ENCODE assay signal across 9 cellular contexts in the genomic region with DNA sequence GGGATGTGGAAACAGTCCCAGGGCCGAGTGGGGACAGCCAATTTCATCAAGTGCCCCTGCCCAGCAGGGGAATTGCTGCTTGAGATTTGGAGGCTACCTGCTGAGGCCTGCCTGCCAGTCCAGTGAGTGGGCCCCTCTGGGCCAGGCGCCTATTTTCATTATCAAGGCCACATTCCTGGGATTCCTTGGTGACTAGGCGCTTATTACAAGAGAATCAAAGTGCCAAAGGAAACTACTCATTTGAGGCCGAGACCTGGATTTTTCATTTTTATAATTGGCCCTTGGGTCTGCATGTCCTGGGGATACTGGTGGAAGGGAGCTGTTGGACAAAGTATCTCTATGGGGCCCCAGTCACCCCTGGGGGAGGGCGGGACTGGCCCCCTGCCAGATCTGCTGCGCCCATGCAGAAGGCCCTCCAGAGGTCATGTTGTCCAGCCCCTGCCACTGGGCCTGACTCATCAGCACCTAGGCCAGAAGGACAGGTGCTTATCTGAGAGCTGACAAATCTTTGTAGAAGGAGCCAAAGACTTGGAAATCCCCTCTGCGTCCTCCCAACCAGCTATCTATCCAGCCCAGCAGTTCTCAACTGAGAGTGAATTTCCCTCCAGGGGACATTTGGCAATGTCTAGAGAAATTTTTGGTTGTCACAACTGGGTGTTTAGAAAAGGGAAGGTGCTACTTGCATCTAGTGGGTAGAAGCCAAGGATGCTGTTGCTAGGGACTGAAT. TPM values are rescaled to one million over a fixed set of nuclear protein-coding genes. Genes with fewer than 3 reads are reported as not detected.
A peak's percentile ranks its signal among the peaks of the same experiment; 100 is the strongest.
DNase-seq lines count a peak whose midpoint lies in the region; ATAC-seq, FAIRE-seq and TF ChIP-seq lines count a peak whose summit lies in the region.
"Had no signal": no experiment of that assay in that cellular context is flagged by ENCODE, and none has a peak within 500 bp of the region (broad histone marks: within the 10 kb centered on the region; RNA-seq: fewer than 3 reads in every experiment).

No MANE protein-coding gene starts in this region.

- CTCF ChIA-PET in MCF 10A (lab: Yijun Ruan, JAX), result interaction anchor here (0.7 to 1.5 kb wide), 7 partner anchors 10 to 1472 kb away, joined by 3 to 5 read pairs (median 4); no protein-coding TSS in a partner anchor
- CTCF ChIA-PET in CD4-positive, alpha-beta memory T cell (lab: Charles Lee; ENCODE audit: partially characterized antibody), result interaction anchor here (2.0 kb wide), 1 partner anchor 33 kb away, joined by 4 read pairs; no protein-coding TSS in a partner anchor

- FAIRE-seq in GM19239 (lab: Jason Lieb, UNC), result no peak
- FAIRE-seq: colon had no signal

- intact Hi-C loops in MCF 10A (cut with micrococcal nuclease), result no loop called here
- intact Hi-C loops in CD4-positive, alpha-beta memory T cell (cut with micrococcal nuclease), result no loop called here

- TF ChIP-seq CTCF in GM12865 (IDR thresholded peaks at IDR 0.05; ENCODE audit: insufficient read depth, low read depth, low read length, missing control alignments) (no peak), MCF 10A (IDR thresholded peaks at IDR 0.05; ENCODE audit: unreplicated experiment) (no peak), mesothelial cell of epicardium (IDR thresholded peaks at IDR 0.05; ENCODE audit: unreplicated experiment) (no peak), tibial nerve (IDR thresholded peaks at IDR 0.05) (no peak)

- no TSS peak for BruUV-seq in MCF 10A (replicated peaks; lab: Mats Ljungman, UMichigan)

- no peaks in the 10 kb centered on the region for H3K9me3 ChIP-seq in tibial nerve
- H3K9me3 ChIP-seq in CD4-positive, alpha-beta memory T cell (ENCODE audit: control insufficient read depth in 1 of 2, low read length in 2 of 2), result no peaks in the 10 kb centered on the region

- H3K27me3 ChIP-seq in tibial nerve, result no peaks in the 10 kb centered on the region
- no peaks in the 10 kb centered on the region for H3K27me3 ChIP-seq in CD4-positive, alpha-beta memory T cell (ENCODE audit: insufficient read depth, low read length)

- H3K4me1 ChIP-seq in tibial nerve, result peaks cover 0 to 10% (median 0%) of the 10 kb centered on the region in 4 donors
- no peaks in the 10 kb centered on the region for H3K4me1 ChIP-seq in CD4-positive, alpha-beta memory T cell (ENCODE audit: insufficient read depth, low read length)

- DNase-seq in GM12865 (ENCODE audit: low read depth), result peak; percentile 70
- DNase-seq in MCF 10A (ENCODE audit: unreplicated experiment), result peak; percentile 95
- peak in 1 of 2 experiments; percentile 65 for DNase-seq in mesothelial cell of epicardium (ENCODE audit: low spot score in 2 of 2, unreplicated experiment in 2 of 2)
- no peak for DNase-seq in stimulated activated CD4-positive, alpha-beta T cell treated with anti-CD3 and anti-CD28 coated beads, Interleukin-4, amount 100 ng/mL, for 4 hours
- DNase-seq in GM19239 (ENCODE audit: insufficient read length, low spot score), result no peak
- DNase-seq in tibial nerve (ENCODE audit: low spot score in 2 of 2), result no peak
- no peak for DNase-seq in CD4-positive, alpha-beta memory T cell

- H3K36me3 ChIP-seq in tibial nerve, result no peaks in the 10 kb centered on the region
- no peaks in the 10 kb centered on the region for H3K36me3 ChIP-seq in CD4-positive, alpha-beta memory T cell (ENCODE audit: insufficient read depth, low read length)

- WGBS in tibial nerve, 2 donors, result 30 to 52% methylated on average over 7 of the region's 7 CpGs

- TF ChIP-seq POLR2A in tibial nerve (IDR thresholded peaks at IDR 0.05), result no peak

- TF ChIP-seq EP300 in tibial nerve (IDR thresholded peaks at IDR 0.05), result no peak

- H3K27me3 Mint-ChIP-seq in MCF 10A (ENCODE audit: insufficient read depth, unreplicated experiment) (no peaks in the 10 kb centered on the region), mesothelial cell of epicardium (ENCODE audit: low read depth) (no peaks in the 10 kb centered on the region)
- H3K27me3 Mint-ChIP-seq in CD4-positive, alpha-beta memory T cell, result peaks cover 0 to 2% of the 10 kb centered on the region in 2 donors

- POLR2A ChIA-PET in MCF 10A (lab: Yijun Ruan, JAX), result interaction anchor here (0.6 to 1.2 kb wide), 3 partner anchors 10 to 1663 kb away, joined by 3 to 4 read pairs (median 4); no protein-coding TSS in a partner anchor
- POLR2A ChIA-PET in CD4-positive, alpha-beta memory T cell (lab: Charles Lee; ENCODE audit: partially characterized antibody), result no interaction called here

- H3K27ac ChIP-seq in tibial nerve, result no peak overlapping the region
- H3K27ac ChIP-seq in CD4-positive, alpha-beta memory T cell (ENCODE audit: low read depth, low read length), result no peak overlapping the region

- H3K36me3 Mint-ChIP-seq in MCF 10A (ENCODE audit: insufficient read depth, unreplicated experiment), result no peaks in the 10 kb centered on the region
- no peaks in the 10 kb centered on the region for H3K36me3 Mint-ChIP-seq in mesothelial cell of epicardium
- no peaks in the 10 kb centered on the region for H3K36me3 Mint-ChIP-seq in CD4-positive, alpha-beta memory T cell

- H3K4me3 ChIP-seq in GM12865 (ENCODE audit: low read depth, low read length), result no peak overlapping the region
- no peak overlapping the region for H3K4me3 ChIP-seq in tibial nerve
- H3K4me3 ChIP-seq in CD4-positive, alpha-beta memory T cell (ENCODE audit: low read length in 2 of 2), result no peak overlapping the region

- H3K4me1 Mint-ChIP-seq in MCF 10A (ENCODE audit: insufficient read depth, unreplicated experiment), result peaks cover 6% of the 10 kb centered on the region
- H3K4me1 Mint-ChIP-seq in mesothelial cell of epicardium, result peaks cover 27% of the 10 kb centered on the region
- H3K4me1 Mint-ChIP-seq in CD4-positive, alpha-beta memory T cell, result no peaks in the 10 kb centered on the region

- H3K27ac Mint-ChIP-seq in MCF 10A (ENCODE audit: low read depth, unreplicated experiment) (peak overlapping the region; percentile 74), mesothelial cell of epicardium (peak overlapping the region; percentile 92)
- H3K27ac Mint-ChIP-seq in CD4-positive, alpha-beta memory T cell, result no peak overlapping the region

- H3K9me3 Mint-ChIP-seq in MCF 10A (ENCODE audit: unreplicated experiment) (no peaks in the 10 kb centered on the region), mesothelial cell of epicardium (no peaks in the 10 kb centered on the region)
- no peaks in the 10 kb centered on the region for H3K9me3 Mint-ChIP-seq in CD4-positive, alpha-beta memory T cell

- H3K4me3 Mint-ChIP-seq in MCF 10A (ENCODE audit: unreplicated experiment) (no peak overlapping the region), mesothelial cell of epicardium (no peak overlapping the region)
- H3K4me3 Mint-ChIP-seq in CD4-positive, alpha-beta memory T cell, result no peak overlapping the region

- ATAC-seq in HG03439 (IDR thresholded peaks at IDR 0.05; ENCODE audit: unreplicated experiment), result peak; percentile 47

RNA-seq across cellular contexts. Expression of a gene that starts 45.6 kb away (rescaled TPM):
- total RNA-seq in MCF 10A (2022), result not detected in 2 replicates
- not detected in 3 replicates for total RNA-seq in mesothelial cell of epicardium
- under 1 TPM in 1 of 4 donors, not detected in 3; 0.44 TPM for total RNA-seq in tibial nerve
- total RNA-seq in CD4-positive, alpha-beta memory T cell, result not detected
- not detected for polyA plus RNA-seq in CD4-positive, alpha-beta memory T cell

Comparison
In these comparisons a context has a peak if more than half of its experiments do, and no peak if none do; other contexts are left out.
1. DNase-seq: peak in GM12865 (single experiment) and MCF 10A (single experiment); none in stimulated activated CD4-positive, alpha-beta T cell treated with anti-CD3 and anti-CD28 coated beads, Interleukin-4, amount 100 ng/mL, for 4 hours (0 of 2), GM19239 (single experiment), tibial nerve (0 of 2) and CD4-positive, alpha-beta memory T cell (0 of 5).
2. H3K27ac Mint-ChIP-seq: peak in MCF 10A (single experiment) and mesothelial cell of epicardium (single experiment); none in CD4-positive, alpha-beta memory T cell (0 of 7).